In the genomic region with DNA sequence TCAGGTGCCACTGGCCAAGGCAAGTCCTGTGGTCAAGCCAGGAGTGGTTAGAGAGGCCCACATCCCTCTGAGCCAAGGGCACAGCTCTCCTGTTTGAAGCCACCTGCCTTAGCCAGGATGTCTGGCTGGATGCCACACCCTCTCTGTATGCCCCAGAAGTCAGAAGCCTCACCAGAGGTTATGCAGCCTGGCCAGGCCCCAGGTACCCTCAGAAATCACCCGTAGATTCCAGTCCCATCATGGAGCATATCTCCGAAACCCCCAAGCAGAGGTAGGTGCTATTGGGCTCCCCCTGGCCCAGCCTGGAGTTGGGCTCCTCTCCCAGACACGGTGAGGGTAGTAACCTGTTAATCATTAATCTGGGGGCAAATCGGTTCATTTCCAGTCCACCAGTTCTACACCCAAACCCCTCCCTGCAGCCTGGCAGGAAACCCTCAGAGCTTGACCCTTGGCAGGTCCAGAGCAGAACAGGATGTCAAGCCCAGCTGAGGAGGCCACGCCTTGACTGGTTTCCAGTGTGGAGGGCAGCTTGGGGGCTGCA, we compare ENCODE assay signal across 1 cellular context.
A peak's percentile ranks its signal among the peaks of the same experiment; 100 is the strongest.
TF ChIP-seq lines count a peak whose summit lies in the region.

No MANE protein-coding gene starts in this region.

TF ChIP-seq in HepG2, 621 proteins besides CTCF, POLR2A, EP300 and RAD21 (continued from another document and continues in another):
- TF ChIP-seq ZNF770 (CRISPR knock-in tag; IDR thresholded peaks at IDR 0.05) = peak; percentile 32; the same call in 1 of the 2 replicates
- peak; percentile 48; the same call in 1 of the 2 replicates for TF ChIP-seq ZFP91 (CRISPR knock-in tag; IDR thresholded peaks at IDR 0.05; ENCODE audit: borderline replicate concordance)
- TF ChIP-seq SP140L (CRISPR knock-in tag; IDR thresholded peaks at IDR 0.05; ENCODE audit: borderline replicate concordance) = no peak
- TF ChIP-seq, protein P1, sequence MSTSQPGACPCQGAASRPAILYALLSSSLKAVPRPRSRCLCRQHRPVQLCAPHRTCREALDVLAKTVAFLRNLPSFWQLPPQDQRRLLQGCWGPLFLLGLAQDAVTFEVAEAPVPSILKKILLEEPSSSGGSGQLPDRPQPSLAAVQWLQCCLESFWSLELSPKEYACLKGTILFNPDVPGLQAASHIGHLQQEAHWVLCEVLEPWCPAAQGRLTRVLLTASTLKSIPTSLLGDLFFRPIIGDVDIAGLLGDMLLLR (CRISPR knock-in tag; IDR thresholded peaks at IDR 0.05) = no peak
- TF ChIP-seq ZNF142 (CRISPR knock-in tag; IDR thresholded peaks at IDR 0.05) = no peak
- TF ChIP-seq, protein P2, sequence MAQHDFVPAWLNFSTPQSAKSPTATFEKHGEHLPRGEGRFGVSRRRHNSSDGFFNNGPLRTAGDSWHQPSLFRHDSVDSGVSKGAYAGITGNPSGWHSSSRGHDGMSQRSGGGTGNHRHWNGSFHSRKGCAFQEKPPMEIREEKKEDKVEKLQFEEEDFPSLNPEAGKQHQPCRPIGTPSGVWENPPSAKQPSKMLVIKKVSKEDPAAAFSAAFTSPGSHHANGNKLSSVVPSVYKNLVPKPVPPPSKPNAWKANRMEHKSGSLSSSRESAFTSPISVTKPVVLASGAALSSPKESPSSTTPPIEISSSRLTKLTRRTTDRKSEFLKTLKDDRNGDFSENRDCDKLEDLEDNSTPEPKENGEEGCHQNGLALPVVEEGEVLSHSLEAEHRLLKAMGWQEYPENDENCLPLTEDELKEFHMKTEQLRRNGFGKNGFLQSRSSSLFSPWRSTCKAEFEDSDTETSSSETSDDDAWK (CRISPR knock-in tag; IDR thresholded peaks at IDR 0.05) = no peak
- TF ChIP-seq CBX5 (CRISPR knock-in tag; IDR thresholded peaks at IDR 0.05; ENCODE audit: borderline replicate concordance) = no peak
- no peak for TF ChIP-seq GMEB2 (CRISPR knock-in tag; IDR thresholded peaks at IDR 0.05; ENCODE audit: low read depth)
- TF ChIP-seq CBX1 (IDR thresholded peaks at IDR 0.05; ENCODE audit: low read depth) = no peak
- TF ChIP-seq ZNF570 (CRISPR knock-in tag; IDR thresholded peaks at IDR 0.05; ENCODE audit: borderline replicate concordance) = no peak
- TF ChIP-seq ZNF703 (CRISPR knock-in tag; IDR thresholded peaks at IDR 0.05; ENCODE audit: borderline replicate concordance) = no peak
- TF ChIP-seq, protein P3, sequence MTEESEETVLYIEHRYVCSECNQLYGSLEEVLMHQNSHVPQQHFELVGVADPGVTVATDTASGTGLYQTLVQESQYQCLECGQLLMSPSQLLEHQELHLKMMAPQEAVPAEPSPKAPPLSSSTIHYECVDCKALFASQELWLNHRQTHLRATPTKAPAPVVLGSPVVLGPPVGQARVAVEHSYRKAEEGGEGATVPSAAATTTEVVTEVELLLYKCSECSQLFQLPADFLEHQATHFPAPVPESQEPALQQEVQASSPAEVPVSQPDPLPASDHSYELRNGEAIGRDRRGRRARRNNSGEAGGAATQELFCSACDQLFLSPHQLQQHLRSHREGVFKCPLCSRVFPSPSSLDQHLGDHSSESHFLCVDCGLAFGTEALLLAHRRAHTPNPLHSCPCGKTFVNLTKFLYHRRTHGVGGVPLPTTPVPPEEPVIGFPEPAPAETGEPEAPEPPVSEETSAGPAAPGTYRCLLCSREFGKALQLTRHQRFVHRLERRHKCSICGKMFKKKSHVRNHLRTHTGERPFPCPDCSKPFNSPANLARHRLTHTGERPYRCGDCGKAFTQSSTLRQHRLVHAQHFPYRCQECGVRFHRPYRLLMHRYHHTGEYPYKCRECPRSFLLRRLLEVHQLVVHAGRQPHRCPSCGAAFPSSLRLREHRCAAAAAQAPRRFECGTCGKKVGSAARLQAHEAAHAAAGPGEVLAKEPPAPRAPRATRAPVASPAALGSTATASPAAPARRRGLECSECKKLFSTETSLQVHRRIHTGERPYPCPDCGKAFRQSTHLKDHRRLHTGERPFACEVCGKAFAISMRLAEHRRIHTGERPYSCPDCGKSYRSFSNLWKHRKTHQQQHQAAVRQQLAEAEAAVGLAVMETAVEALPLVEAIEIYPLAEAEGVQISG (CRISPR knock-in tag; IDR thresholded peaks at IDR 0.05) = 0 out of 2 replicates have a peak, but pooled peaks have one; percentile 35
- TF ChIP-seq ZMAT3 (CRISPR knock-in tag; conservative IDR thresholded peaks at IDR 0.05) = no peak
- TF ChIP-seq SMAD1 (CRISPR knock-in tag; IDR thresholded peaks at IDR 0.05; ENCODE audit: borderline replicate concordance, low read depth) = no peak
- no peak for TF ChIP-seq TRAFD1 (CRISPR knock-in tag; IDR thresholded peaks at IDR 0.05; ENCODE audit: borderline replicate concordance)
- no peak for TF ChIP-seq ZNF572 (CRISPR knock-in tag; IDR thresholded peaks at IDR 0.05)
- no peak for TF ChIP-seq JARID2 (CRISPR knock-in tag; IDR thresholded peaks at IDR 0.05; ENCODE audit: insufficient replicate concordance)
- no peak for TF ChIP-seq HOXA7 (CRISPR knock-in tag; IDR thresholded peaks at IDR 0.05)
- TF ChIP-seq NFIC (IDR thresholded peaks at IDR 0.05; ENCODE audit: low read length) = no peak
- TF ChIP-seq RBAK (CRISPR knock-in tag; IDR thresholded peaks at IDR 0.05) = no peak
- TF ChIP-seq DR1 (CRISPR knock-in tag; IDR thresholded peaks at IDR 0.05) = no peak
- TF ChIP-seq POLR2AphosphoS2 (IDR thresholded peaks at IDR 0.05; ENCODE audit: low read depth, low read length) = no peak
- 0 out of 2 replicates have a peak, but pooled peaks have one; percentile 18 for TF ChIP-seq HOXD1 (CRISPR knock-in tag; IDR thresholded peaks at IDR 0.05)
- TF ChIP-seq MYC (CRISPR knock-in tag; IDR thresholded peaks at IDR 0.05; ENCODE audit: borderline replicate concordance) = no peak
- TF ChIP-seq STAG1 (CRISPR knock-in tag; IDR thresholded peaks at IDR 0.05) = no peak; the same call in 1 of the 2 replicates
- no peak for TF ChIP-seq ZNF7 (CRISPR knock-in tag; IDR thresholded peaks at IDR 0.05)
- TF ChIP-seq ZNF609 (CRISPR knock-in tag; IDR thresholded peaks at IDR 0.05; ENCODE audit: borderline replicate concordance) = peak; percentile 16; the same call in 1 of the 2 replicates
- TF ChIP-seq KDM5B (CRISPR knock-in tag; IDR thresholded peaks at IDR 0.05; ENCODE audit: borderline replicate concordance) = no peak
- no peak for TF ChIP-seq TBP (CRISPR knock-in tag; IDR thresholded peaks at IDR 0.05)
- no peak for TF ChIP-seq KLF6 (CRISPR knock-in tag; IDR thresholded peaks at IDR 0.05)
